1 cellular context compared by ENCODE assay signal in the genomic region with DNA sequence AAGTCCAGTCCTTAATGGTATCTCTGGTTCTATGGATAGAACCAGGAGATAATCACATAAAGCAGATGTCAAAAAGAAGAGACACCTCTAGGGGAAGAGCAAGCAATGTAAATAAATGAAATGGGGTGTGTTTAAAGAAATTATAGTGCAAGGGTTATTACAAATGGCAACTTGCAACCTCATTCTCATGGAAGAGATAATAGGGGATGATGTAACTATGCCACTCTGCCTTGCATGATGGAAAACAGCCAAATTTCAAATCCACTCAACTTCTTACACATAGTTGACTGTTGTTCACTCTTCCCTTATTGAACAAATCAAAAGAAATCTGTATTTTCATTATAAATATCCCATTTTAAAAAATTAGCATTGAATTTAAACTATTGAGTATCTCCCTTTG.
TF ChIP-seq lines count a peak whose summit lies in the region.

No MANE protein-coding gene starts in this region.

TF ChIP-seq in K562, 482 proteins besides CTCF, POLR2A, EP300 and RAD21 (continued from another document):
- TF ChIP-seq BACH1 (tag; IDR thresholded peaks at IDR 0.05), result 0 out of 2 replicates have a peak, but pooled peaks have one; percentile 42
- TF ChIP-seq, protein P1, sequence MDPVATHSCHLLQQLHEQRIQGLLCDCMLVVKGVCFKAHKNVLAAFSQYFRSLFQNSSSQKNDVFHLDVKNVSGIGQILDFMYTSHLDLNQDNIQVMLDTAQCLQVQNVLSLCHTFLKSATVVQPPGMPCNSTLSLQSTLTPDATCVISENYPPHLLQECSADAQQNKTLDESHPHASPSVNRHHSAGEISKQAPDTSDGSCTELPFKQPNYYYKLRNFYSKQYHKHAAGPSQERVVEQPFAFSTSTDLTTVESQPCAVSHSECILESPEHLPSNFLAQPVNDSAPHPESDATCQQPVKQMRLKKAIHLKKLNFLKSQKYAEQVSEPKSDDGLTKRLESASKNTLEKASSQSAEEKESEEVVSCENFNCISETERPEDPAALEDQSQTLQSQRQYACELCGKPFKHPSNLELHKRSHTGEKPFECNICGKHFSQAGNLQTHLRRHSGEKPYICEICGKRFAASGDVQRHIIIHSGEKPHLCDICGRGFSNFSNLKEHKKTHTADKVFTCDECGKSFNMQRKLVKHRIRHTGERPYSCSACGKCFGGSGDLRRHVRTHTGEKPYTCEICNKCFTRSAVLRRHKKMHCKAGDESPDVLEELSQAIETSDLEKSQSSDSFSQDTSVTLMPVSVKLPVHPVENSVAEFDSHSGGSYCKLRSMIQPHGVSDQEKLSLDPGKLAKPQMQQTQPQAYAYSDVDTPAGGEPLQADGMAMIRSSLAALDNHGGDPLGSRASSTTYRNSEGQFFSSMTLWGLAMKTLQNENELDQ (CRISPR knock-in tag; IDR thresholded peaks at IDR 0.05; ENCODE audit: borderline replicate concordance), result no peak
- TF ChIP-seq ESRRA (IDR thresholded peaks at IDR 0.05; ENCODE audit: borderline replicate concordance, low read depth), result no peak
- no peak for TF ChIP-seq CEBPG (CRISPR knock-in tag; IDR thresholded peaks at IDR 0.05)
- TF ChIP-seq CEBPG (tag; conservative IDR thresholded peaks at IDR 0.05 in 1 of 2, IDR thresholded peaks at IDR 0.05 in 1 of 2), result peak; percentile 71 to 78
- 0 out of 2 replicates have a peak, but pooled peaks have one; percentile 17 for TF ChIP-seq EP400 (IDR thresholded peaks at IDR 0.05)
- TF ChIP-seq, protein P2, sequence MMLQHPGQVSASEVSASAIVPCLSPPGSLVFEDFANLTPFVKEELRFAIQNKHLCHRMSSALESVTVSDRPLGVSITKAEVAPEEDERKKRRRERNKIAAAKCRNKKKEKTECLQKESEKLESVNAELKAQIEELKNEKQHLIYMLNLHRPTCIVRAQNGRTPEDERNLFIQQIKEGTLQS (IDR thresholded peaks at IDR 0.05), result peak; percentile 74; the same call in 1 of the 2 replicates
- TF ChIP-seq, protein P2 (CRISPR knock-in tag; conservative IDR thresholded peaks at IDR 0.05), result no peak
- TF ChIP-seq, protein P3, sequence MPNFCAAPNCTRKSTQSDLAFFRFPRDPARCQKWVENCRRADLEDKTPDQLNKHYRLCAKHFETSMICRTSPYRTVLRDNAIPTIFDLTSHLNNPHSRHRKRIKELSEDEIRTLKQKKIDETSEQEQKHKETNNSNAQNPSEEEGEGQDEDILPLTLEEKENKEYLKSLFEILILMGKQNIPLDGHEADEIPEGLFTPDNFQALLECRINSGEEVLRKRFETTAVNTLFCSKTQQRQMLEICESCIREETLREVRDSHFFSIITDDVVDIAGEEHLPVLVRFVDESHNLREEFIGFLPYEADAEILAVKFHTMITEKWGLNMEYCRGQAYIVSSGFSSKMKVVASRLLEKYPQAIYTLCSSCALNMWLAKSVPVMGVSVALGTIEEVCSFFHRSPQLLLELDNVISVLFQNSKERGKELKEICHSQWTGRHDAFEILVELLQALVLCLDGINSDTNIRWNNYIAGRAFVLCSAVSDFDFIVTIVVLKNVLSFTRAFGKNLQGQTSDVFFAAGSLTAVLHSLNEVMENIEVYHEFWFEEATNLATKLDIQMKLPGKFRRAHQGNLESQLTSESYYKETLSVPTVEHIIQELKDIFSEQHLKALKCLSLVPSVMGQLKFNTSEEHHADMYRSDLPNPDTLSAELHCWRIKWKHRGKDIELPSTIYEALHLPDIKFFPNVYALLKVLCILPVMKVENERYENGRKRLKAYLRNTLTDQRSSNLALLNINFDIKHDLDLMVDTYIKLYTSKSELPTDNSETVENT (CRISPR knock-in tag; IDR thresholded peaks at IDR 0.05), result no peak
- TF ChIP-seq, protein P4, sequence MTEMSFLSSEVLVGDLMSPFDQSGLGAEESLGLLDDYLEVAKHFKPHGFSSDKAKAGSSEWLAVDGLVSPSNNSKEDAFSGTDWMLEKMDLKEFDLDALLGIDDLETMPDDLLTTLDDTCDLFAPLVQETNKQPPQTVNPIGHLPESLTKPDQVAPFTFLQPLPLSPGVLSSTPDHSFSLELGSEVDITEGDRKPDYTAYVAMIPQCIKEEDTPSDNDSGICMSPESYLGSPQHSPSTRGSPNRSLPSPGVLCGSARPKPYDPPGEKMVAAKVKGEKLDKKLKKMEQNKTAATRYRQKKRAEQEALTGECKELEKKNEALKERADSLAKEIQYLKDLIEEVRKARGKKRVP (CRISPR knock-in tag; IDR thresholded peaks at IDR 0.05), result 0 out of 2 replicates have a peak, but pooled peaks have one; percentile 54
- TF ChIP-seq EWSR1 (IDR thresholded peaks at IDR 0.05; ENCODE audit: borderline replicate concordance, low read depth, partially characterized antibody), result no peak
- no peak for TF ChIP-seq RBM15 (IDR thresholded peaks at IDR 0.05; ENCODE audit: insufficient read depth, low read length)
- TF ChIP-seq NFIC (IDR thresholded peaks at IDR 0.05), result 0 out of 2 replicates have a peak, but pooled peaks have one; percentile 32
